Comparison of ENCODE assay signal across 23 cellular contexts in the genomic region with DNA sequence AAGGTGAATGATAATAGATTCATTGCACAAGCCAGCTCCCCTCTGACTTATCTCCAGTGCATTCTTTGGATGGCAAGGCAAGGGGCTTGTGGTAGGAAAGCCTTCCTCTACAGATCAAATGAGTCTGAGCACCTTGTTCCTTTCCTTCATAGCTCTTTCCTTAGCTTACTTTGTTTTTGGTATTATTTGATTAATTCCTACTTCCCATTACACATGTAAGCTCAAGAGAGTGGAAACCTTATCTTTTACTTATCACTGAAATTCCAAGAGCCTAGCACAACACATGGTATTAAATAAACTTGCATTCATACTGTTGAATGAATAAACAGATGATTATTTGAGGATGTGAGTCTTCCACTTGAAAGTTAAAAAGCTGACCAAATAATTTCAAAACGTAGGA. TPM values are rescaled to one million over a fixed set of nuclear protein-coding genes. Genes with fewer than 3 reads are reported as not detected.
A peak's percentile ranks its signal among the peaks of the same experiment; 100 is the strongest.
DNase-seq lines count a peak whose midpoint lies in the region; ATAC-seq, FAIRE-seq and TF ChIP-seq lines count a peak whose summit lies in the region.
"Had no signal": no experiment of that assay in that cellular context is flagged by ENCODE, and none has a peak within 500 bp of the region (broad histone marks: within the 10 kb centered on the region; RNA-seq: fewer than 3 reads in every experiment).

No MANE protein-coding gene starts in this region.

- TF ChIP-seq CTCF in A549 (IDR thresholded peaks at IDR 0.05), result no peak
- TF ChIP-seq CTCF in OCI-LY1 (IDR thresholded peaks at IDR 0.05; ENCODE audit: low read length), result no peak
- TF ChIP-seq CTCF in glutamatergic neuron (IDR thresholded peaks at IDR 0.05; ENCODE audit: partially characterized antibody, unreplicated experiment), result no peak
- TF ChIP-seq CTCF in Peyer's patch (IDR thresholded peaks at IDR 0.05), result no peak

- H3F3A ChIP-seq in OCI-LY1 (ENCODE audit: insufficient read depth, low read length), result no peaks in the 10 kb centered on the region

- CTCF ChIA-PET in A549 (lab: Yijun Ruan, JAX), result no interaction called here

- H3K27ac Mint-ChIP-seq in glutamatergic neuron (ENCODE audit: unreplicated experiment), result peak overlapping the region; percentile 62
- H3K27ac Mint-ChIP-seq: activated CD4-positive, alpha-beta T cell treated with anti-CD3 and anti-CD28 coated beads, Interleukin-2, amount 10 ng/mL, durations not matched to agents 24 days and 14 days; endodermal cell; T-helper 17 cell had no signal

- no peaks in the 10 kb centered on the region for H3K9me2 ChIP-seq in OCI-LY1 (ENCODE audit: low read depth, low read length)

- no peak overlapping the region for H3K4me3 ChIP-seq in A549
- H3K4me3 ChIP-seq in OCI-LY1 (ENCODE audit: low read depth, low read length, poor library complexity, severe bottlenecking), result no peak overlapping the region
- no peak overlapping the region for H3K4me3 ChIP-seq in Peyer's patch
- H3K4me3 ChIP-seq: BLaER1, lung, upper lobe of right lung had no signal

- no peak overlapping the region for H2AFZ ChIP-seq in OCI-LY1 (ENCODE audit: low read length)

- H3K9me3 ChIP-seq in A549 (no peaks in the 10 kb centered on the region), OCI-LY1 (ENCODE audit: low read length) (no peaks in the 10 kb centered on the region), Peyer's patch (no peaks in the 10 kb centered on the region)
- H3K9me3 ChIP-seq: BLaER1, upper lobe of right lung had no signal

- no peak for TF ChIP-seq RAD21 in A549 (conservative IDR thresholded peaks at IDR 0.05 in 1 of 2, IDR thresholded peaks at IDR 0.05 in 1 of 2)

- peaks cover 31% of the 10 kb centered on the region for H3K4me1 Mint-ChIP-seq in glutamatergic neuron (ENCODE audit: low read depth, unreplicated experiment)
- H3K4me1 Mint-ChIP-seq: activated CD4-positive, alpha-beta T cell treated with anti-CD3 and anti-CD28 coated beads, Interleukin-2, amount 10 ng/mL, durations not matched to agents 24 days and 14 days; T-helper 17 cell had no signal

- H3K4me2 ChIP-seq in A549, result peak overlapping the region; percentile 35; the same call in 2 of the 3 replicates
- H3K4me2 ChIP-seq in OCI-LY1 (ENCODE audit: low read length), result no peak overlapping the region
- H3K4me2 ChIP-seq: BLaER1 had no signal

- H3K27ac ChIP-seq in A549 (peak overlapping the region in 1 of 2 experiments; percentile 34; a peak in 1 of 6 replicates), OCI-LY1 (ENCODE audit: low read depth, low read length, poor library complexity, severe bottlenecking) (peak overlapping the region; percentile 24), Peyer's patch (no peak overlapping the region)
- H3K27ac ChIP-seq: BLaER1, upper lobe of right lung had no signal

- H3K4me1 ChIP-seq in A549 (peaks cover 77% of the 10 kb centered on the region), OCI-LY1 (ENCODE audit: insufficient read depth, low read length, severe bottlenecking) (peaks cover 32% of the 10 kb centered on the region), Peyer's patch (peaks cover 0 to 22% (median 0%) of the 10 kb centered on the region in 4 donors)

- no peak for DNase-seq in A549 (ENCODE audit: low read depth in 1 of 2, low spot score in 1 of 2)
- no peak for DNase-seq in glutamatergic neuron
- DNase-seq in Peyer's patch, result no peak
- DNase-seq in SW 1271 (lab: John Stamatoyannopoulos, UW), result no peak
- DNase-seq in SHP77 treated with DMSO at 0.1 percent for 48 hours (lab: John Stamatoyannopoulos, UW), result no peak
- DNase-seq: ACHN; activated CD4-positive, alpha-beta T cell treated with anti-CD3 and anti-CD28 coated beads, Interleukin-2, amount 10 ng/mL, durations not matched to agents 24 days and 14 days; activated naive CD4-positive, alpha-beta T cell; activated T-cell treated with anti-CD3 and anti-CD28 coated beads, Interleukin-2, amount 50 U/mL, for 48 hours; amygdala; DMS79; endodermal cell; GOT3; NCI-H1436; NK-92 treated with Interleukin-12 subunit alpha and Interleukin-12 subunit beta, amount 100 ng/mL, for 24 hours; T-helper 17 cell; upper lobe of right lung had no signal

- H3K27me3 ChIP-seq in OCI-LY1 (ENCODE audit: insufficient read depth, low read length), result no peaks in the 10 kb centered on the region
- H3K27me3 ChIP-seq in Peyer's patch, result no peaks in the 10 kb centered on the region
- H3K27me3 ChIP-seq: BLaER1, upper lobe of right lung had no signal

- H3K27me3 Mint-ChIP-seq in glutamatergic neuron (ENCODE audit: unreplicated experiment), result peaks cover 2% of the 10 kb centered on the region

- no peak overlapping the region for H3K9ac ChIP-seq in OCI-LY1 (ENCODE audit: low read length)
- H3K9ac ChIP-seq: BLaER1 had no signal

- ATAC-seq in A549 (no peak), GM19395 (IDR thresholded peaks at IDR 0.05; ENCODE audit: unreplicated experiment) (peak; percentile 2), HG03521 (IDR thresholded peaks at IDR 0.05; ENCODE audit: unreplicated experiment) (no peak)
- ATAC-seq: upper lobe of right lung had no signal

- no peaks in the 10 kb centered on the region for H3K36me3 ChIP-seq in OCI-LY1 (ENCODE audit: insufficient read depth, low read length)
- no peaks in the 10 kb centered on the region for H3K36me3 ChIP-seq in Peyer's patch
- H3K36me3 ChIP-seq: BLaER1, upper lobe of right lung had no signal

- no peak for FAIRE-seq in A549 (lab: Jason Lieb, UNC)
- FAIRE-seq: keratinocyte had no signal

- H3K79me2 ChIP-seq in OCI-LY1 (ENCODE audit: insufficient read depth, low read length), result no peaks in the 10 kb centered on the region

- TF ChIP-seq EP300 in A549 (IDR thresholded peaks at IDR 0.05), result no peak

- WGBS in A549 (ENCODE audit: missing lambda C conversion rate), result 6% methylated on average over 1 of the region's 1 CpG

- TF ChIP-seq POLR2A in A549 (IDR thresholded peaks at IDR 0.05; ENCODE audit: low read length), result no peak
- TF ChIP-seq POLR2A in Peyer's patch (IDR thresholded peaks at IDR 0.05), result no peak

- H3K36me3 Mint-ChIP-seq in glutamatergic neuron (ENCODE audit: unreplicated experiment), result no peaks in the 10 kb centered on the region

- POLR2A ChIA-PET in A549 (lab: Yijun Ruan, JAX), result no interaction called here

- no peaks in the 10 kb centered on the region for H4K20me1 ChIP-seq in OCI-LY1 (ENCODE audit: insufficient read depth, low read length)
- H4K20me1 ChIP-seq: BLaER1 had no signal

- peaks cover 2% of the 10 kb centered on the region for H3K9me3 Mint-ChIP-seq in glutamatergic neuron (ENCODE audit: unreplicated experiment)
- H3K9me3 Mint-ChIP-seq: activated CD4-positive, alpha-beta T cell treated with anti-CD3 and anti-CD28 coated beads, Interleukin-2, amount 10 ng/mL, durations not matched to agents 24 days and 14 days; endodermal cell had no signal

- no peak overlapping the region for H3K4me3 Mint-ChIP-seq in glutamatergic neuron (ENCODE audit: unreplicated experiment)
- H3K4me3 Mint-ChIP-seq: activated CD4-positive, alpha-beta T cell treated with anti-CD3 and anti-CD28 coated beads, Interleukin-2, amount 10 ng/mL, durations not matched to agents 24 days and 14 days; endodermal cell; T-helper 17 cell had no signal

TF ChIP-seq in A549, 52 proteins besides CTCF, POLR2A, EP300 and RAD21 (continues in another document):
- TF ChIP-seq RNF2 (IDR thresholded peaks at IDR 0.05; ENCODE audit: borderline replicate concordance, low read depth), result no peak
- no peak for TF ChIP-seq PHF8 (IDR thresholded peaks at IDR 0.05; ENCODE audit: borderline replicate concordance, low read depth)
- no peak for TF ChIP-seq TFCP2L1 (CRISPR knock-in tag; IDR thresholded peaks at IDR 0.05)
- TF ChIP-seq ESRRA (IDR thresholded peaks at IDR 0.05; ENCODE audit: borderline replicate concordance, low read length), result no peak
- no peak for TF ChIP-seq FOXS1 (CRISPR knock-in tag; IDR thresholded peaks at IDR 0.05)
- TF ChIP-seq KDM5A (IDR thresholded peaks at IDR 0.05), result no peak
- TF ChIP-seq HDAC2 (IDR thresholded peaks at IDR 0.05), result no peak
- no peak for TF ChIP-seq NR3C1 (IDR thresholded peaks at IDR 0.05)
- TF ChIP-seq HOXA7 (CRISPR knock-in tag; IDR thresholded peaks at IDR 0.05), result no peak
- TF ChIP-seq CBX2 (IDR thresholded peaks at IDR 0.05; ENCODE audit: borderline replicate concordance, low read depth), result no peak
- TF ChIP-seq FOSB (CRISPR knock-in tag; IDR thresholded peaks at IDR 0.05), result no peak
- TF ChIP-seq, protein P1, sequence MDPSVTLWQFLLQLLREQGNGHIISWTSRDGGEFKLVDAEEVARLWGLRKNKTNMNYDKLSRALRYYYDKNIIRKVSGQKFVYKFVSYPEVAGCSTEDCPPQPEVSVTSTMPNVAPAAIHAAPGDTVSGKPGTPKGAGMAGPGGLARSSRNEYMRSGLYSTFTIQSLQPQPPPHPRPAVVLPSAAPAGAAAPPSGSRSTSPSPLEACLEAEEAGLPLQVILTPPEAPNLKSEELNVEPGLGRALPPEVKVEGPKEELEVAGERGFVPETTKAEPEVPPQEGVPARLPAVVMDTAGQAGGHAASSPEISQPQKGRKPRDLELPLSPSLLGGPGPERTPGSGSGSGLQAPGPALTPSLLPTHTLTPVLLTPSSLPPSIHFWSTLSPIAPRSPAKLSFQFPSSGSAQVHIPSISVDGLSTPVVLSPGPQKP (IDR thresholded peaks at IDR 0.05; ENCODE audit: low read depth, low read length), result no peak
- TF ChIP-seq ZFP36 (IDR thresholded peaks at IDR 0.05; ENCODE audit: borderline replicate concordance, partially characterized antibody), result no peak

RNA-seq across cellular contexts. Expression of gene FRK, which starts 41.7 kb away (rescaled TPM):
- polyA plus RNA-seq in A549 (2011; rRNA removed) (6.7 and 8.9 TPM in 2 replicates), A549 (2017; fragmentation: RNase III; extraction: RNeasy Plus Mini Kit Qiagen cat#74134 plus additional on column Dnase treatment) (1.7 to 2.2 TPM (median 2.1 TPM) in 3 replicates)
- polyA plus RNA-seq in A549 (2012; cell fraction: cytosol; rRNA removed), result 0.67 and 0.93 TPM in 2 replicates
- 0.82 and 1.2 TPM in 2 replicates for polyA plus RNA-seq in A549 (2012; cell fraction: nucleus; rRNA removed)
- polyA minus RNA-seq in A549 (2011; rRNA and poly(A)+ RNA removed), result 15.4 and 18.7 TPM in 2 replicates
- total RNA-seq in glutamatergic neuron (ENCODE audit: unreplicated experiment) (0.37 TPM), Peyer's patch (10 to 100 TPM in 3 of 4 donors, 1 to 10 TPM in 1; 7.4 to 54.3 (median 31.2) TPM)
- total RNA-seq: activated CD4-positive, alpha-beta T cell treated with anti-CD3 and anti-CD28 coated beads, Interleukin-2, amount 10 ng/mL, durations not matched to agents 24 days and 14 days had no signal
